Comparison of ENCODE assay signal across 27 cellular contexts in genomic region chr10:94107191-94107590, GRCh38.
"Had no signal": no experiment of that assay in that cellular context is flagged by ENCODE, and none has a peak within 500 bp of the region (broad histone marks: within the 10 kb centered on the region; RNA-seq: fewer than 3 reads in every experiment).

No MANE protein-coding gene starts in this region.

- H2AFZ ChIP-seq: hepatocyte had no signal

- H3K4me2 ChIP-seq: hepatocyte had no signal

- H3K27ac ChIP-seq: foreskin keratinocyte, gastroesophageal sphincter, heart left ventricle, hepatocyte, ovary, psoas muscle, skin epidermis, thoracic aorta, tibial nerve, upper lobe of left lung had no signal

- FAIRE-seq: kidney, urothelium cell line had no signal

- ATAC-seq: effector memory CD8-positive, alpha-beta T cell; gastroesophageal sphincter; left lobe of liver; naive thymus-derived CD4-positive, alpha-beta T cell; psoas muscle; right cardiac atrium; stimulated activated naive B cell treated with anti-CD40 and anti-IgM and Interleukin-4, amounts not matched to agents 10 μg/mL and 1 μg/mL and 100 μg/mL, for 72 hours had no signal

- H3K9me3 ChIP-seq: gastroesophageal sphincter, heart left ventricle, ovary, psoas muscle, thoracic aorta, tibial nerve, upper lobe of left lung had no signal

- H3K4me1 ChIP-seq: foreskin keratinocyte, psoas muscle had no signal

- H3K79me2 ChIP-seq: hepatocyte had no signal

- H3K9me3 Mint-ChIP-seq: effector memory CD8-positive, alpha-beta T cell; memory B cell; nephron; stimulated activated naive B cell treated with anti-CD40 and anti-IgM and Interleukin-4, amounts not matched to agents 10 μg/mL and 1 μg/mL and 100 μg/mL, for 72 hours; stimulated activated naive CD8-positive, alpha-beta T cell treated with anti-CD3 and anti-CD28 coated beads, Interleukin-15, Interleukin-2, amounts not matched to agents 100 ng/mL and 50 ng/mL, for 24 hours had no signal

- H3K36me3 ChIP-seq: gastroesophageal sphincter, heart left ventricle, ovary, thoracic aorta, tibial nerve, upper lobe of left lung had no signal

- H3K4me3 Mint-ChIP-seq: effector memory CD8-positive, alpha-beta T cell; memory B cell; naive thymus-derived CD4-positive, alpha-beta T cell; nephron; stimulated activated naive B cell treated with anti-CD40 and anti-IgM and Interleukin-4, amounts not matched to agents 10 μg/mL and 1 μg/mL and 100 μg/mL, for 72 hours; stimulated activated naive CD8-positive, alpha-beta T cell treated with anti-CD3 and anti-CD28 coated beads, Interleukin-15, Interleukin-2, amounts not matched to agents 100 ng/mL and 50 ng/mL, for 24 hours had no signal

- H3K4me3 ChIP-seq: gastroesophageal sphincter, heart left ventricle, hepatocyte, lung, ovary, psoas muscle, skin epidermis, thoracic aorta, tibial nerve, upper lobe of left lung had no signal

- DNase-seq: cortex of kidney; effector memory CD8-positive, alpha-beta T cell; foreskin keratinocyte; heart left ventricle; kidney; midbrain; naive thymus-derived CD4-positive, alpha-beta T cell; nucleus accumbens; ovary; posterior cingulate gyrus; psoas muscle; right cardiac atrium; stimulated activated CD4-positive, alpha-beta T cell treated with anti-CD3 and anti-CD28 coated beads, Interleukin-15, amount 100 ng/mL, for 24 hours; stimulated activated CD4-positive, alpha-beta T cell treated with anti-CD3 and anti-CD28 coated beads, Interleukin-2, amount 100 ng/mL, for 48 hours; stimulated activated naive B cell treated with anti-CD40 and anti-IgM and Interleukin-4, amounts not matched to agents 10 μg/mL and 1 μg/mL and 100 μg/mL, for 72 hours; upper lobe of left lung had no signal

- H3K36me3 Mint-ChIP-seq: memory B cell; naive thymus-derived CD4-positive, alpha-beta T cell; stimulated activated naive B cell treated with anti-CD40 and anti-IgM and Interleukin-4, amounts not matched to agents 10 μg/mL and 1 μg/mL and 100 μg/mL, for 72 hours had no signal

- H3K4me1 Mint-ChIP-seq: memory B cell; naive thymus-derived CD4-positive, alpha-beta T cell; stimulated activated naive B cell treated with anti-CD40 and anti-IgM and Interleukin-4, amounts not matched to agents 10 μg/mL and 1 μg/mL and 100 μg/mL, for 72 hours had no signal

- H3K27ac Mint-ChIP-seq: effector memory CD8-positive, alpha-beta T cell; memory B cell; naive thymus-derived CD4-positive, alpha-beta T cell; stimulated activated naive B cell treated with anti-CD40 and anti-IgM and Interleukin-4, amounts not matched to agents 10 μg/mL and 1 μg/mL and 100 μg/mL, for 72 hours; stimulated activated naive CD8-positive, alpha-beta T cell treated with anti-CD3 and anti-CD28 coated beads, Interleukin-15, Interleukin-2, amounts not matched to agents 100 ng/mL and 50 ng/mL, for 24 hours had no signal

- H3K27me3 ChIP-seq: gastroesophageal sphincter, heart left ventricle, hepatocyte, ovary, tibial nerve, upper lobe of left lung had no signal
